ENCODE assay signal across 11 cellular contexts in the genomic region with DNA sequence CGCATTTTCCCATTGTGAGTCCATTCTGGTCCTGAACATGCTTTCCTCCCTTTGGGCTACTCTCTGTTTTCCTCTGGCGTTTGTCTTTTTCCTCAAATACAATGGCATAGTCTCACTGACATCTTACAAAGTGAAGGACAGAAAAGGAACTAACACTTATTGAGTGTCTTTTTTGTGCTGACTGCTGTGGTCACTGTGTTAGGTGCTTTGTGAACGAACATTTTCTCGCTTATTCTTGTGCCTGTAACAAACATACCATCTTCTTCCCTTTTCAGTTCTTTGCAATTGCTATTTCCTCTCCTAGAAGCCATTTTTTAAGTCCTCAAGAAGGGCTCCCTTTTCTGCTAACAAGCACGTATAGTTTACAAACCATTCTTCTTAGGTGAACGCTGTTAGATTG.
"Had no signal": no experiment of that assay in that cellular context is flagged by ENCODE, and none has a peak within 500 bp of the region (broad histone marks: within the 10 kb centered on the region; RNA-seq: fewer than 3 reads in every experiment).

No MANE protein-coding gene starts in this region.

- ATAC-seq: left lobe of liver had no signal

- DNase-seq: activated CD4-positive, alpha-beta T cell treated with anti-CD3 and anti-CD28 coated beads, Interleukin-2, amount 50 U/mL, for 1 hour; activated gamma-delta T cell; activated T-cell treated with anti-CD3 and anti-CD28 coated beads, Interleukin-2, amount 50 U/mL, for 1 hour; heart right ventricle; islet precursor cell; stimulated activated CD4-positive, alpha-beta T cell treated with anti-CD3 and anti-CD28 coated beads, Interleukin-4, amount 100 ng/mL, for 4 hours; thyroid gland had no signal

- H3K27me3 ChIP-seq: ascending aorta, heart right ventricle, thyroid gland had no signal

- H3K27ac Mint-ChIP-seq: T-helper 1 cell treated with Interleukin-12 subunit alpha and Interleukin-12 subunit beta and Interleukin-4 antibody, amounts not matched to agents 30 μg/mL and 1 μg/mL, for 36 hours had no signal

- H3K4me3 ChIP-seq: ascending aorta, heart right ventricle, SK-N-MC, thyroid gland had no signal

- H3K36me3 ChIP-seq: ascending aorta, heart right ventricle, thyroid gland had no signal

- H3K27ac ChIP-seq: ascending aorta, thyroid gland had no signal

- H3K9me3 ChIP-seq: ascending aorta, thyroid gland had no signal

- H3K4me1 ChIP-seq: ascending aorta, thyroid gland had no signal

- H3K4me3 Mint-ChIP-seq: T-helper 1 cell treated with Interleukin-12 subunit alpha and Interleukin-12 subunit beta and Interleukin-4 antibody, amounts not matched to agents 30 μg/mL and 1 μg/mL, for 36 hours had no signal

- H3K9me3 Mint-ChIP-seq: T-helper 1 cell treated with Interleukin-12 subunit alpha and Interleukin-12 subunit beta and Interleukin-4 antibody, amounts not matched to agents 30 μg/mL and 1 μg/mL, for 36 hours had no signal
